ENCODE assay signal across 19 cellular contexts in the genomic region with DNA sequence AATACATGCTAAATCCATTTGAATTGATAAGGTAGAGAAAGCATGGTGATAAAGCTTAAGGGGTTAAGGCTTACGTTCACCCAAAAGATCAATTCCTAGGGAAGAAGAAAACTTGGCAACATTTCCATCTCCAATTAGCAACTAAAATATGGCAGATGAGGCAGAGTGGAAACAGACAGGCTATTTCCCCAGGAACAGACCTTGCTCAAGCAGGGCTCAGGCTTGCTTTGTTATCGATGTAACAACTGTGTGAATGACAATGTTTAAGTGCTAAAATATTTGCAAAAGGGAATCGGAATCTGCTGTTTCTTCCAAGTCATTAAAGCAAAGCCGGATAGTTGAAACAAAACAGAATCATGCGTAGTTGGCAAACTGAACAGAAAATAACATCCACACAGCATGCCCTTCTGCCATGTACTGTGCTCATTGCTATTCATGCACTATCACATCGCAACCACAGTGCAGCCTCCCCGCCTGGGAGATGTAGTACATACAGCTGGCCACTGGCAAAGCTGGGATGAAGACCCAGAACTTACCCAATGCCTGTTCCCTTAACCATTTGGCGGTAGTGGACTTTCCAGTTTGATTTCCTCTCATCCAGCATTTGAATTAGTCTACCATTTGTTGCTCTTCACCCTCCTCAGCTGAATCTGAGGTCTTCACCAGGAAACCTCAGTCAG.
DNase-seq lines count a peak whose midpoint lies in the region; ATAC-seq and TF ChIP-seq lines count a peak whose summit lies in the region.
"Had no signal": no experiment of that assay in that cellular context is flagged by ENCODE, and none has a peak within 500 bp of the region (broad histone marks: within the 10 kb centered on the region; RNA-seq: fewer than 3 reads in every experiment).

No MANE protein-coding gene starts in this region.

- no peaks in the 10 kb centered on the region for H3K36me3 ChIP-seq in sigmoid colon
- H3K36me3 ChIP-seq: heart right ventricle, lower lobe of right lung had no signal

- H3K36me3 Mint-ChIP-seq in CD14-positive monocyte: no peaks in the 10 kb centered on the region
- H3K36me3 Mint-ChIP-seq: brain had no signal

- H3K27me3 ChIP-seq in sigmoid colon: no peaks in the 10 kb centered on the region
- H3K27me3 ChIP-seq: heart right ventricle had no signal

- TF ChIP-seq CTCF in fibroblast of pulmonary artery (IDR thresholded peaks at IDR 0.05; ENCODE audit: low read length, missing control alignments) (peak; percentile 2), sigmoid colon (IDR thresholded peaks at IDR 0.05) (peak in 3 of 4 experiments; percentile 32 to 55 (median 42)), CD14-positive monocyte (IDR thresholded peaks at IDR 0.05) (no peak)

- H3K9me3 ChIP-seq in sigmoid colon: no peaks in the 10 kb centered on the region
- H3K9me3 ChIP-seq: heart right ventricle, lower lobe of right lung had no signal

- H3K4me1 ChIP-seq in sigmoid colon: peaks cover 0 to 42% (median 25%) of the 10 kb centered on the region in 4 donors

- peaks cover 5% of the 10 kb centered on the region for H3K4me1 Mint-ChIP-seq in CD14-positive monocyte
- H3K4me1 Mint-ChIP-seq: activated naive CD8-positive, alpha-beta T cell treated with anti-CD3 and anti-CD28 coated beads, Interleukin-2, amount 50 U/mL, for 24 hours had no signal

- ATAC-seq in GM21528 (IDR thresholded peaks at IDR 0.05; ENCODE audit: low FRiP score, unreplicated experiment): no peak
- ATAC-seq: activated naive CD8-positive, alpha-beta T cell treated with anti-CD3 and anti-CD28 coated beads, Interleukin-2, amount 50 U/mL, for 24 hours; lower lobe of right lung had no signal

- TF ChIP-seq POLR2A in sigmoid colon (IDR thresholded peaks at IDR 0.05): no peak

- TF ChIP-seq EP300 in sigmoid colon (IDR thresholded peaks at IDR 0.05): no peak

- H3K27ac Mint-ChIP-seq in CD14-positive monocyte: no peak overlapping the region
- H3K27ac Mint-ChIP-seq: activated naive CD8-positive, alpha-beta T cell treated with anti-CD3 and anti-CD28 coated beads, Interleukin-2, amount 50 U/mL, for 24 hours had no signal

- H3K4me3 ChIP-seq in fibroblast of pulmonary artery (replicated peaks; ENCODE audit: low read depth, low read length) (no peak overlapping the region), sigmoid colon (no peak overlapping the region)
- H3K4me3 ChIP-seq: heart right ventricle, lower lobe of right lung had no signal

- intact Hi-C loops in sigmoid colon (cut with DNase I) (no loop called here), CD14-positive monocyte (cut with micrococcal nuclease) (no loop called here)

- peak overlapping the region in 1 of 4 donors; percentile 3 for H3K27ac ChIP-seq in sigmoid colon
- H3K27ac ChIP-seq: lower lobe of right lung had no signal

- H3K9me3 Mint-ChIP-seq in CD14-positive monocyte: peaks cover 0 to 12% (median 0%) of the 10 kb centered on the region in 7 donors
- H3K9me3 Mint-ChIP-seq: activated naive CD8-positive, alpha-beta T cell treated with anti-CD3 and anti-CD28 coated beads, Interleukin-2, amount 50 U/mL, for 24 hours had no signal

- WGBS in sigmoid colon, 2 donors: 76 to 80% methylated on average over 8 of the region's 8 CpGs

- DNase-seq in NCI-H446 (lab: John Stamatoyannopoulos, UW) (peak; percentile 10 to 47), NCI-H446 treated with DMSO at 0.1 percent for 48 hours (lab: John Stamatoyannopoulos, UW) (no peak), NCI-H1694 treated with DMSO at 0.1 percent for 48 hours (lab: John Stamatoyannopoulos, UW) (peak; percentile 13), fibroblast of pulmonary artery (ENCODE audit: low read depth) (no peak), sigmoid colon (peak; percentile 73), GM19240 (ENCODE audit: insufficient read length, low spot score) (no peak), CD14-positive monocyte (ENCODE audit: low spot score) (no peak)
- DNase-seq: activated CD8-positive, alpha-beta memory T cell treated with anti-CD3 and anti-CD28 coated beads, Interleukin-2, amount 50 U/mL, for 4 hours; activated effector memory CD4-positive, alpha-beta T cell treated with Interleukin-2 at 50 U/mL for 16 hours; activated naive CD8-positive, alpha-beta T cell treated with anti-CD3 and anti-CD28 coated beads, Interleukin-2, amount 50 U/mL, for 24 hours; C1 segment of cervical spinal cord; heart right ventricle; lower lobe of right lung; NCI-H2081; SHP77; stimulated activated CD4-positive, alpha-beta T cell treated with anti-CD3 and anti-CD28 coated beads, Interleukin-12 subunit alpha, Interleukin-12 subunit beta, amount 100 ng/mL, for 4 hours; T-helper 1 cell had no signal

- H3K27me3 Mint-ChIP-seq in CD14-positive monocyte (ENCODE audit: low read depth in 3 of 3): peaks cover 0 to 2% (median 0%) of the 10 kb centered on the region in 3 donors
- H3K27me3 Mint-ChIP-seq: brain had no signal

- no peak overlapping the region for H3K4me3 Mint-ChIP-seq in CD14-positive monocyte
- H3K4me3 Mint-ChIP-seq: activated naive CD8-positive, alpha-beta T cell treated with anti-CD3 and anti-CD28 coated beads, Interleukin-2, amount 50 U/mL, for 24 hours; brain had no signal

Comparison
In these comparisons a context has a peak if more than half of its experiments do, and no peak if none do; other contexts are left out.
1. DNase-seq: peak in NCI-H446 (2 of 2), NCI-H1694 treated with DMSO at 0.1 percent for 48 hours (single experiment) and sigmoid colon (single experiment); none in NCI-H446 treated with DMSO at 0.1 percent for 48 hours (single experiment), fibroblast of pulmonary artery (single experiment), GM19240 (single experiment) and CD14-positive monocyte (single experiment).